In genomic region chr13:98570929-98571372, GRCh38 we compare ENCODE assay signal across 7 cellular contexts. TPM values are rescaled to one million over a fixed set of nuclear protein-coding genes. Genes with fewer than 3 reads are reported as not detected.
DNase-seq lines count a peak whose midpoint lies in the region; ATAC-seq and TF ChIP-seq lines count a peak whose summit lies in the region.

No MANE protein-coding gene starts in this region.

- H3K56ac ChIP-seq in H9 (ENCODE audit: insufficient read length, low read depth, low read length) = no peak overlapping the region

- no peak overlapping the region for H2BK120ac ChIP-seq in H9 (ENCODE audit: low read depth, low read length, poor library complexity, severe bottlenecking)

- H3K9me3 Mint-ChIP-seq in H9 = no peaks in the 10 kb centered on the region; a peak in 1 of 5 replicates

- H4K20me1 ChIP-seq in H9 (ENCODE audit: control insufficient read depth, insufficient read depth, insufficient read length) = no peaks in the 10 kb centered on the region

- no peak overlapping the region for H2AK5ac ChIP-seq in H9 (ENCODE audit: insufficient read length, low read length)

- H3K14ac ChIP-seq in H9 (ENCODE audit: insufficient read depth, low read length) = no peak overlapping the region

- peaks cover 7% of the 10 kb centered on the region for H3K23me2 ChIP-seq in H9 (ENCODE audit: insufficient read length, low read depth, low read length, poor library complexity, severe bottlenecking)

- H3K27me3 ChIP-seq in H9 (ENCODE audit: insufficient read depth, low read length) (no peaks in the 10 kb centered on the region), MG63 (no peaks in the 10 kb centered on the region), right cardiac atrium (ENCODE audit: control insufficient read depth, insufficient read depth) (no peaks in the 10 kb centered on the region)

- no peak for DNase-seq in H9
- DNase-seq in MG63 = peak; percentile 47
- peak; percentile 24 for DNase-seq in activated effector memory CD4-positive, alpha-beta T cell treated with Interleukin-2 at 50 U/mL for 16 hours
- no peak for DNase-seq in right cardiac atrium
- DNase-seq in stimulated activated naive CD4-positive, alpha-beta T cell (lab: John Stamatoyannopoulos, UW) = peak in 5 of 6 experiments; percentile 18 to 53 (median 46)
- DNase-seq in DMS 273 treated with DMSO at 0.1 percent for 48 hours (lab: John Stamatoyannopoulos, UW) = no peak

- H3K9me3 ChIP-seq in H9 (ENCODE audit: control insufficient read depth, low read depth, low read length) = no peaks in the 10 kb centered on the region
- H3K9me3 ChIP-seq in MG63 = no peaks in the 10 kb centered on the region
- H3K9me3 ChIP-seq in right cardiac atrium (ENCODE audit: control insufficient read depth, low read length) = no peaks in the 10 kb centered on the region

- H2BK15ac ChIP-seq in H9 (ENCODE audit: low read depth, low read length) = no peak overlapping the region

- TF ChIP-seq CTCF in H9 (conservative IDR thresholded peaks at IDR 0.05) = no peak

- H2BK20ac ChIP-seq in H9 (ENCODE audit: low read depth, low read length, poor library complexity, severe bottlenecking) = no peak overlapping the region

- no peak overlapping the region for H4K5ac ChIP-seq in H9 (ENCODE audit: insufficient read length, low read depth, low read length)

- H3K27me3 Mint-ChIP-seq in H9 (ENCODE audit: low read depth) = no peaks in the 10 kb centered on the region

- ATAC-seq in GM18517 (IDR thresholded peaks at IDR 0.05; ENCODE audit: unreplicated experiment) (peak; percentile 91), right cardiac atrium (peak; percentile 46 to 55)

- H2BK12ac ChIP-seq in H9 (ENCODE audit: insufficient read length, low read depth, low read length) = no peak overlapping the region

- H3K27ac ChIP-seq in H9 (ENCODE audit: insufficient read length, low read depth, low read length) (no peak overlapping the region), right cardiac atrium (ENCODE audit: low read length) (peak overlapping the region; percentile 61)

- H3K4me3 ChIP-seq in MG63 (peak overlapping the region; percentile 22), right cardiac atrium (ENCODE audit: low read length) (peak overlapping the region; percentile 46)

- no peak overlapping the region for H3K23ac ChIP-seq in H9 (ENCODE audit: insufficient read length, low read depth, low read length)

- no peak overlapping the region for H3K4me2 ChIP-seq in H9 (ENCODE audit: insufficient read depth, insufficient read length, low read length)

- peaks cover 7 to 25% (median 16%) of the 10 kb centered on the region in 3 experiments for H3K36me3 Mint-ChIP-seq in H9 (ENCODE audit: insufficient read depth in 1 of 3, low read depth in 3 of 3)

- no peak overlapping the region for H3K4ac ChIP-seq in H9 (ENCODE audit: low read depth, low read length)

- H3K9ac ChIP-seq in H9 (ENCODE audit: extremely low read depth, insufficient read length, low read length) = no peak overlapping the region

- H3K27ac Mint-ChIP-seq in H9 = peak overlapping the region; percentile 18 to 73 (median 40); a peak in 4 of 7 replicates

- H2AFZ ChIP-seq in H9 (ENCODE audit: low read length) = no peak overlapping the region

- peaks cover 75% of the 10 kb centered on the region; the same call in 1 of the 2 replicates for H3K79me2 ChIP-seq in H9 (ENCODE audit: insufficient read depth, low read length)

- H4K91ac ChIP-seq in H9 (ENCODE audit: insufficient read length, low read depth, low read length) = no peak overlapping the region

- peaks cover 86 to 90% of the 10 kb centered on the region in 2 experiments for H3K4me1 Mint-ChIP-seq in H9

- H3K79me1 ChIP-seq in H9 (ENCODE audit: insufficient read depth, low read depth, low read length, poor library complexity, severe bottlenecking) = peaks cover 5% of the 10 kb centered on the region

- H3K18ac ChIP-seq in H9 (ENCODE audit: insufficient read length, low read depth, low read length) = no peak overlapping the region

- H4K8ac ChIP-seq in H9 (replicated peaks; ENCODE audit: insufficient read length, low read depth, low read length) = no peak overlapping the region

- WGBS in H9 (ENCODE audit: extremely low coverage, insufficient read length, low lambda C conversion rate) = no CpG with 5 or more reads among the region's 10 CpGs
- WGBS in right cardiac atrium = 51% methylated on average over 10 of the region's 10 CpGs

- H3K36me3 ChIP-seq in MG63 = peaks cover 16% of the 10 kb centered on the region

- H3K4me1 ChIP-seq in H9 (ENCODE audit: insufficient read depth, low read length) = peaks cover 25% of the 10 kb centered on the region; the same call in 1 of the 2 replicates
- peaks cover 26% of the 10 kb centered on the region for H3K4me1 ChIP-seq in right cardiac atrium (ENCODE audit: control insufficient read depth, insufficient read depth, low read length)

- no peak overlapping the region for H3K4me3 Mint-ChIP-seq in H9

- no peak overlapping the region for H3T11ph ChIP-seq in H9 (ENCODE audit: low read length)

- no peak overlapping the region for H2BK5ac ChIP-seq in H9 (ENCODE audit: insufficient read length, low read length)

- intact Hi-C loops in right cardiac atrium (cut with DNase I) = loop anchor here (5.0 to 10.0 kb wide), 4 partner anchors 69 to 116 kb away; no protein-coding TSS in a partner anchor

RNA-seq across cellular contexts. Expression of gene STK24, which starts 6.0 kb away (rescaled TPM):
- total RNA-seq in H9 (2021) = 131 and 134 TPM in 2 replicates
- total RNA-seq in MG63 (2014; rRNA removed; shearing (Covaris generic); ENCODE audit: low replicate concordance) = 82.1 and 113 TPM in 2 replicates
- 10 to 100 TPM; 60.5 to 66.9 (median 62.7) TPM for total RNA-seq in right cardiac atrium
- polyA plus RNA-seq in right cardiac atrium = 44.9 TPM

Comparison
In these comparisons a context has a peak if more than half of its experiments do, and no peak if none do; other contexts are left out.
1. DNase-seq: peak in MG63 (single experiment), activated effector memory CD4-positive, alpha-beta T cell treated with Interleukin-2 at 50 U/mL for 16 hours (single experiment) and stimulated activated naive CD4-positive, alpha-beta T cell (5 of 6); none in H9 (single experiment), right cardiac atrium (0 of 3) and DMS 273 treated with DMSO at 0.1 percent for 48 hours (single experiment).